18 cellular contexts compared by ENCODE assay signal in genomic region chr1:23848673-23849616, GRCh38. TPM values are rescaled to one million over a fixed set of nuclear protein-coding genes. Genes with fewer than 3 reads are reported as not detected.
DNase-seq lines count a peak whose midpoint lies in the region; ATAC-seq and TF ChIP-seq lines count a peak whose summit lies in the region.
"Had no signal": no experiment of that assay in that cellular context is flagged by ENCODE, and none has a peak within 500 bp of the region (broad histone marks: within the 10 kb centered on the region; RNA-seq: fewer than 3 reads in every experiment).

No MANE protein-coding gene starts in this region.

- peak in 3 of 5 donors; percentile 29 to 41 (median 39) for DNase-seq in heart left ventricle
- peak; percentile 78 for DNase-seq in kidney tubule cell (ENCODE audit: low spot score)
- DNase-seq in superior temporal gyrus (ENCODE audit: extremely low spot score): peak; percentile 53
- DNase-seq in stimulated activated CD8-positive, alpha-beta memory T cell treated with anti-CD3 and anti-CD28 coated beads, Interleukin-4, amount 100 ng/mL, for 48 hours: no peak
- no peak for DNase-seq in occipital lobe (lab: John Stamatoyannopoulos, UW)
- DNase-seq: AML-193; CD4-positive, alpha-beta T cell; Kasumi-1; NCI-H1105; NCI-H2029; NCI-H446 treated with DMSO at 0.1 percent for 48 hours; NCI-H526; NCI-H82; RPMI8226; SHP77 treated with DMSO at 0.1 percent for 48 hours had no signal

- H3K4me1 ChIP-seq in heart left ventricle: peaks cover 0 to 9% (median 0%) of the 10 kb centered on the region in 12 donors
- H3K4me1 ChIP-seq: BLaER1 treated with 17β-estradiol and CSF1 and Interleukin-3, amounts not matched to agents 10 nM and 100 nM had no signal

- no peaks in the 10 kb centered on the region for H3K27me3 Mint-ChIP-seq in IgD-negative memory B cell
- H3K27me3 Mint-ChIP-seq: CD4-positive, alpha-beta T cell had no signal

- ATAC-seq in heart left ventricle (peak; percentile 52 to 86 (median 76)), GM21737 (IDR thresholded peaks at IDR 0.05; ENCODE audit: unreplicated experiment) (no peak)

- TF ChIP-seq CTCF in heart left ventricle (IDR thresholded peaks at IDR 0.05): no peak

- H3K4me3 Mint-ChIP-seq in IgD-negative memory B cell: no peak overlapping the region
- H3K4me3 Mint-ChIP-seq: CD4-positive, alpha-beta T cell had no signal

- H3K9me3 Mint-ChIP-seq in IgD-negative memory B cell: peaks cover 0 to 7% (median 0%) of the 10 kb centered on the region in 3 donors

- H3K27me3 ChIP-seq in heart left ventricle: no peaks in the 10 kb centered on the region
- H3K27me3 ChIP-seq: BLaER1 treated with 17β-estradiol and CSF1 and Interleukin-3, amounts not matched to agents 10 nM and 100 nM had no signal

- no peak for TF ChIP-seq POLR2A in heart left ventricle (IDR thresholded peaks at IDR 0.05)

- H3K36me3 ChIP-seq in heart left ventricle: peaks cover 0 to 60% (median 44%) of the 10 kb centered on the region in 9 donors

- H3K4me3 ChIP-seq in heart left ventricle: no peak overlapping the region
- H3K4me3 ChIP-seq: BLaER1 treated with 17β-estradiol and CSF1 and Interleukin-3, amounts not matched to agents 10 nM and 100 nM had no signal

- peak overlapping the region in 2 of 3 donors; percentile 26 to 67 for H3K27ac Mint-ChIP-seq in IgD-negative memory B cell
- H3K27ac Mint-ChIP-seq: CD4-positive, alpha-beta T cell had no signal

- intact Hi-C loops in heart left ventricle (cut with DNase I): no loop called here

- WGBS in heart left ventricle, 4 donors: 60 to 66% (median 63%) methylated on average over 12 of the region's 12 CpGs

- H3K27ac ChIP-seq in heart left ventricle: peak overlapping the region in 11 of 12 donors; percentile 47 to 81 (median 70)
- H3K27ac ChIP-seq: BLaER1 treated with 17β-estradiol and CSF1 and Interleukin-3, amounts not matched to agents 10 nM and 100 nM had no signal

- no peaks in the 10 kb centered on the region for H3K4me1 Mint-ChIP-seq in IgD-negative memory B cell

- peaks cover 19% of the 10 kb centered on the region for H3K36me3 Mint-ChIP-seq in IgD-negative memory B cell

- peaks cover 0 to 8% (median 0%) of the 10 kb centered on the region in 12 donors for H3K9me3 ChIP-seq in heart left ventricle

RNA-seq across cellular contexts. Expression of gene FUCA1, which starts 19.1 kb away (rescaled TPM):
- polyA plus RNA-seq in IgD-negative memory B cell (14.7 TPM), heart left ventricle (10 to 100 TPM; 10.6 to 16.4 TPM)
- total RNA-seq in heart left ventricle (10 to 100 TPM; 12.8 to 54.2 (median 16.1) TPM), occipital lobe (19.0 TPM)

RNA-seq across cellular contexts. Expression of gene HMGCL, which starts 23.7 kb away (rescaled TPM):
- polyA plus RNA-seq in IgD-negative memory B cell (28.3 TPM), heart left ventricle (10 to 100 TPM; 24.3 to 27.8 TPM)
- total RNA-seq in heart left ventricle (10 to 100 TPM; 22.0 to 44.3 (median 41.1) TPM), occipital lobe (13.7 TPM)

RNA-seq across cellular contexts. Expression of gene GALE, which starts 48.4 kb away (rescaled TPM):
- polyA plus RNA-seq in IgD-negative memory B cell: 8.0 TPM
- total RNA-seq in heart left ventricle: 10 to 100 TPM in 2 of 9 donors, 1 to 10 TPM in 7; 6.2 to 13.8 (median 8.9) TPM
- 10 to 100 TPM; 14.8 to 20.8 TPM for polyA plus RNA-seq in heart left ventricle
- total RNA-seq in occipital lobe: 20.0 TPM

RNA-seq across cellular contexts. Expression of gene LYPLA2, which starts 58.0 kb away (rescaled TPM):
- polyA plus RNA-seq in IgD-negative memory B cell (96.5 TPM), heart left ventricle (10 to 100 TPM; 22.2 to 63.3 TPM)
- total RNA-seq in heart left ventricle (10 to 100 TPM; 23.5 to 53.6 (median 29.5) TPM), occipital lobe (20.7 TPM)

Comparison
In these comparisons a context has a peak if more than half of its experiments do, and no peak if none do; other contexts are left out.
1. DNase-seq: peak in heart left ventricle (3 of 5), kidney tubule cell (single experiment) and superior temporal gyrus (single experiment); none in stimulated activated CD8-positive, alpha-beta memory T cell treated with anti-CD3 and anti-CD28 coated beads, Interleukin-4, amount 100 ng/mL, for 48 hours (single experiment) and occipital lobe (single experiment).